ENCODE assay signal across 27 cellular contexts in genomic region chr1:235872270-235872669, GRCh38. TPM values are rescaled to one million over a fixed set of nuclear protein-coding genes. Genes with fewer than 3 reads are reported as not detected.
DNase-seq lines count a peak whose midpoint lies in the region; ATAC-seq and TF ChIP-seq lines count a peak whose summit lies in the region.
"Had no signal": no experiment of that assay in that cellular context is flagged by ENCODE, and none has a peak within 500 bp of the region (broad histone marks: within the 10 kb centered on the region; RNA-seq: fewer than 3 reads in every experiment).

No MANE protein-coding gene starts in this region.

- no peaks in the 10 kb centered on the region for H3K27me3 Mint-ChIP-seq in stimulated activated naive CD8-positive, alpha-beta T cell treated with anti-CD3 and anti-CD28 coated beads, Interleukin-15, Interleukin-2, amounts not matched to agents 100 ng/mL and 50 ng/mL, for 24 hours
- H3K27me3 Mint-ChIP-seq in activated CD8-positive, alpha-beta T cell treated with anti-CD3 and anti-CD28 coated beads for 36 hours: no peaks in the 10 kb centered on the region

- POLR2A ChIA-PET in activated CD8-positive, alpha-beta T cell treated with anti-CD3 and anti-CD28 coated beads for 36 hours (lab: Charles Lee): interaction anchor here (1.1 to 1.8 kb wide), 2 partner anchors 9 to 16 kb away, joined by 4 to 7 read pairs; no protein-coding TSS in a partner anchor

- intact Hi-C loops in activated CD8-positive, alpha-beta T cell treated with anti-CD3 and anti-CD28 coated beads for 36 hours (cut with micrococcal nuclease): loop anchor here (2.0 kb wide), 1 partner anchor 81 kb away; no protein-coding TSS in a partner anchor

- DNase-seq in stimulated activated naive CD8-positive, alpha-beta T cell treated with anti-CD3 and anti-CD28 coated beads, Interleukin-15, Interleukin-2, amounts not matched to agents 100 U/mL and 50 U/mL, for 24 hours: no peak
- no peak for DNase-seq in activated CD8-positive, alpha-beta T cell treated with anti-CD3 and anti-CD28 coated beads for 36 hours
- DNase-seq in foreskin melanocyte (peak; percentile 98), DMS153 (lab: John Stamatoyannopoulos, UW) (no peak)
- DNase-seq: activated CD4-positive, alpha-beta T cell treated with anti-CD3 and anti-CD28 coated beads for 4 hours; activated effector memory CD4-positive, alpha-beta T cell treated with Interleukin-2 at 50 U/mL for 16 hours; amniotic stem cell; Caco-2; dorsolateral prefrontal cortex; esophagus squamous epithelium; foreskin keratinocyte; GDM1; heart left ventricle; NCI-H1417 treated with DMSO at 0.1 percent for 48 hours; NCI-H2029 treated with DMSO at 0.1 percent for 48 hours; NCI-H524 treated with DMSO at 0.1 percent for 48 hours; OCI-M1; posterior cingulate gyrus; stimulated activated CD4-positive, alpha-beta T cell treated with anti-CD3 and anti-CD28 coated beads, Interleukin-2, amount 100 ng/mL, for 24 hours; T-helper 9 cell; trophoblast cell had no signal

- H3K36me3 Mint-ChIP-seq in stimulated activated naive CD8-positive, alpha-beta T cell treated with anti-CD3 and anti-CD28 coated beads, Interleukin-15, Interleukin-2, amounts not matched to agents 100 ng/mL and 50 ng/mL, for 24 hours (ENCODE audit: low read depth): no peaks in the 10 kb centered on the region
- peaks cover 8% of the 10 kb centered on the region for H3K36me3 Mint-ChIP-seq in activated CD8-positive, alpha-beta T cell treated with anti-CD3 and anti-CD28 coated beads for 36 hours (ENCODE audit: low read depth)

- H3K9me3 Mint-ChIP-seq in stimulated activated naive CD8-positive, alpha-beta T cell treated with anti-CD3 and anti-CD28 coated beads, Interleukin-15, Interleukin-2, amounts not matched to agents 100 ng/mL and 50 ng/mL, for 24 hours: no peaks in the 10 kb centered on the region
- no peaks in the 10 kb centered on the region for H3K9me3 Mint-ChIP-seq in activated CD8-positive, alpha-beta T cell treated with anti-CD3 and anti-CD28 coated beads for 36 hours

- H3K4me3 Mint-ChIP-seq in stimulated activated naive CD8-positive, alpha-beta T cell treated with anti-CD3 and anti-CD28 coated beads, Interleukin-15, Interleukin-2, amounts not matched to agents 100 ng/mL and 50 ng/mL, for 24 hours: peak overlapping the region; percentile 71
- H3K4me3 Mint-ChIP-seq in activated CD8-positive, alpha-beta T cell treated with anti-CD3 and anti-CD28 coated beads for 36 hours: no peak overlapping the region

- CTCF ChIA-PET in activated CD8-positive, alpha-beta T cell treated with anti-CD3 and anti-CD28 coated beads for 36 hours (lab: Charles Lee): no interaction called here

- peaks cover 16% of the 10 kb centered on the region for H3K4me1 Mint-ChIP-seq in stimulated activated naive CD8-positive, alpha-beta T cell treated with anti-CD3 and anti-CD28 coated beads, Interleukin-15, Interleukin-2, amounts not matched to agents 100 ng/mL and 50 ng/mL, for 24 hours (ENCODE audit: low read depth)
- H3K4me1 Mint-ChIP-seq in activated CD8-positive, alpha-beta T cell treated with anti-CD3 and anti-CD28 coated beads for 36 hours (ENCODE audit: low read depth): peaks cover 60% of the 10 kb centered on the region

- ATAC-seq in stimulated activated naive CD8-positive, alpha-beta T cell treated with anti-CD3 and anti-CD28 coated beads, Interleukin-15, Interleukin-2, amounts not matched to agents 100 U/mL and 50 U/mL, for 24 hours: no peak
- no peak for ATAC-seq in activated CD8-positive, alpha-beta T cell treated with anti-CD3 and anti-CD28 coated beads for 36 hours
- ATAC-seq in GM21360 (IDR thresholded peaks at IDR 0.05; ENCODE audit: unreplicated experiment) (no peak), GM19328 (IDR thresholded peaks at IDR 0.05; ENCODE audit: unreplicated experiment) (no peak)
- ATAC-seq: foreskin keratinocyte, HCT116, heart left ventricle, HepG2, SK-N-SH treated with all-trans-retinoic acid at 6 μM for 48 hours had no signal

- H3K27ac Mint-ChIP-seq in stimulated activated naive CD8-positive, alpha-beta T cell treated with anti-CD3 and anti-CD28 coated beads, Interleukin-15, Interleukin-2, amounts not matched to agents 100 ng/mL and 50 ng/mL, for 24 hours: peak overlapping the region; percentile 94
- H3K27ac Mint-ChIP-seq in activated CD8-positive, alpha-beta T cell treated with anti-CD3 and anti-CD28 coated beads for 36 hours: peak overlapping the region; percentile 98

- no peak for TF ChIP-seq CTCF in activated CD8-positive, alpha-beta T cell treated with anti-CD3 and anti-CD28 coated beads for 36 hours (IDR thresholded peaks at IDR 0.05)

RNA-seq across cellular contexts. Expression of gene LYST, which starts 5.6 kb away (rescaled TPM):
- total RNA-seq in activated CD8-positive, alpha-beta T cell treated with anti-CD3 and anti-CD28 coated beads for 36 hours: 10 to 100 TPM; 77.4 to 87.3 TPM
